ENCODE assay signal across 17 cellular contexts in genomic region chr14:61460063-61460462, GRCh38.
A peak's percentile ranks its signal among the peaks of the same experiment; 100 is the strongest.
DNase-seq lines count a peak whose midpoint lies in the region; ATAC-seq and TF ChIP-seq lines count a peak whose summit lies in the region.
"Had no signal": no experiment of that assay in that cellular context is flagged by ENCODE, and none has a peak within 500 bp of the region (broad histone marks: within the 10 kb centered on the region; RNA-seq: fewer than 3 reads in every experiment).

No MANE protein-coding gene starts in this region.

- H3K4me2 ChIP-seq in DND-41 (ENCODE audit: insufficient read depth, low read length) (no peak overlapping the region), Karpas-422 (ENCODE audit: low read depth, low read length, poor library complexity, severe bottlenecking) (no peak overlapping the region)

- no peak overlapping the region for H3K9ac ChIP-seq in DND-41 (ENCODE audit: low read depth, low read length)
- no peak overlapping the region for H3K9ac ChIP-seq in Karpas-422 (ENCODE audit: low read length)

- H3K36me3 ChIP-seq in DND-41 (ENCODE audit: insufficient read depth, low read length) (peaks cover 92% of the 10 kb centered on the region), Karpas-422 (ENCODE audit: insufficient read depth, low read length) (no peaks in the 10 kb centered on the region)
- H3K36me3 ChIP-seq in naive thymus-derived CD4-positive, alpha-beta T cell (ENCODE audit: control insufficient read depth in 2 of 3, insufficient read depth in 3 of 3, low read length in 3 of 3), result peaks cover 26 to 78% (median 37%) of the 10 kb centered on the region in 3 experiments

- H3K4me1 Mint-ChIP-seq in activated T-cell treated with anti-CD3 and anti-CD28 coated beads, Interleukin-2, amount 50 U/mL, for 72 hours (ENCODE audit: low read depth), result peaks cover 68% of the 10 kb centered on the region
- H3K4me1 Mint-ChIP-seq in activated T-cell treated with anti-CD3 and anti-CD28 coated beads, Interleukin-2, amount 50 U/mL, for 4 hours (ENCODE audit: low read depth), result peaks cover 73% of the 10 kb centered on the region
- peaks cover 51% of the 10 kb centered on the region for H3K4me1 Mint-ChIP-seq in activated T-helper 2 cell treated with anti-CD3 and anti-CD28 coated beads, Interferon-gamma antibody, Interleukin-2, Interleukin-4, amounts not matched to agents 10 μg/mL and 5 μg/mL and 100 μg/mL, durations not matched to agents 14 hours and 24 hours and 36 hours (ENCODE audit: low read depth)
- peaks cover 41 to 91% (median 83%) of the 10 kb centered on the region in 7 donors for H3K4me1 Mint-ChIP-seq in naive thymus-derived CD4-positive, alpha-beta T cell

- peaks cover 31% of the 10 kb centered on the region for H3K4me1 ChIP-seq in DND-41 (ENCODE audit: insufficient read depth, low read length)
- peaks cover 25 to 36% of the 10 kb centered on the region in 2 donors for H3K4me1 ChIP-seq in naive thymus-derived CD4-positive, alpha-beta T cell (ENCODE audit: control insufficient read depth in 2 of 2, insufficient read depth in 2 of 2, low read length in 2 of 2)
- H3K4me1 ChIP-seq in Karpas-422 (ENCODE audit: low read length), result peaks cover 31% of the 10 kb centered on the region

- H3K27ac ChIP-seq in DND-41 (ENCODE audit: low read length) (peak overlapping the region; percentile 66; the same call in 1 of the 2 replicates), Karpas-422 (ENCODE audit: low read length) (no peak overlapping the region)
- no peak overlapping the region for H3K27ac ChIP-seq in naive thymus-derived CD4-positive, alpha-beta T cell (ENCODE audit: low read depth, low read length)
- H3K27ac ChIP-seq: HL-60 had no signal

- peak overlapping the region; percentile 7 for H3K27ac Mint-ChIP-seq in activated T-cell treated with anti-CD3 and anti-CD28 coated beads, Interleukin-2, amount 50 U/mL, for 72 hours
- H3K27ac Mint-ChIP-seq in activated T-helper 2 cell treated with anti-CD3 and anti-CD28 coated beads, Interferon-gamma antibody, Interleukin-2, Interleukin-4, amounts not matched to agents 10 μg/mL and 5 μg/mL and 100 μg/mL, durations not matched to agents 14 hours and 24 hours and 36 hours, result peak overlapping the region; percentile 18
- H3K27ac Mint-ChIP-seq in naive thymus-derived CD4-positive, alpha-beta T cell, result peak overlapping the region in 7 of 9 donors; percentile 5 to 94 (median 86)

- TF ChIP-seq CTCF in DND-41 (IDR thresholded peaks at IDR 0.05; ENCODE audit: borderline replicate concordance, extremely low read depth, low read length, poor library complexity, severe bottlenecking), result no peak

- POLR2A ChIA-PET in naive thymus-derived CD4-positive, alpha-beta T cell (lab: Charles Lee), result interaction anchor here (0.7 to 1.1 kb wide), 3 partner anchors 122 to 251 kb away, joined by 3 read pairs; no protein-coding TSS in a partner anchor

- H3K9me2 ChIP-seq in Karpas-422 (replicated peaks; ENCODE audit: insufficient read depth, low read length), result no peaks in the 10 kb centered on the region

- peaks cover 5% of the 10 kb centered on the region in 2 donors for H3K9me3 Mint-ChIP-seq in activated T-cell treated with anti-CD3 and anti-CD28 coated beads, Interleukin-2, amount 50 U/mL, for 72 hours
- peaks cover 3% of the 10 kb centered on the region for H3K9me3 Mint-ChIP-seq in activated T-cell treated with anti-CD3 and anti-CD28 coated beads, Interleukin-2, amount 50 U/mL, for 4 hours
- peaks cover 16% of the 10 kb centered on the region for H3K9me3 Mint-ChIP-seq in activated T-helper 2 cell treated with anti-CD3 and anti-CD28 coated beads, Interferon-gamma antibody, Interleukin-2, Interleukin-4, amounts not matched to agents 10 μg/mL and 5 μg/mL and 100 μg/mL, durations not matched to agents 14 hours and 24 hours and 36 hours
- H3K9me3 Mint-ChIP-seq in naive thymus-derived CD4-positive, alpha-beta T cell, result peaks cover 0 to 10% (median 3%) of the 10 kb centered on the region in 11 donors

- H3K79me2 ChIP-seq in DND-41 (ENCODE audit: insufficient read depth, low read length) (peaks cover 61% of the 10 kb centered on the region), Karpas-422 (ENCODE audit: low read length) (no peaks in the 10 kb centered on the region)

- intact Hi-C loops in activated T-helper 2 cell treated with anti-CD3 and anti-CD28 coated beads, Interferon-gamma antibody, Interleukin-2, Interleukin-4, amounts not matched to agents 10 μg/mL and 5 μg/mL and 100 μg/mL, durations not matched to agents 14 hours and 24 hours and 36 hours (cut with micrococcal nuclease), result loop anchor here (2.0 kb wide), 1 partner anchor 667 kb away; no protein-coding TSS in a partner anchor
- intact Hi-C loops in naive thymus-derived CD4-positive, alpha-beta T cell (cut with micrococcal nuclease), result loop anchor here (5.0 kb wide), 1 partner anchor 667 kb away; no protein-coding TSS in a partner anchor

- no peak overlapping the region for H3K4me3 Mint-ChIP-seq in activated T-cell treated with anti-CD3 and anti-CD28 coated beads, Interleukin-2, amount 50 U/mL, for 72 hours
- no peak overlapping the region for H3K4me3 Mint-ChIP-seq in activated T-cell treated with anti-CD3 and anti-CD28 coated beads, Interleukin-2, amount 50 U/mL, for 4 hours
- H3K4me3 Mint-ChIP-seq in activated T-helper 2 cell treated with anti-CD3 and anti-CD28 coated beads, Interferon-gamma antibody, Interleukin-2, Interleukin-4, amounts not matched to agents 10 μg/mL and 5 μg/mL and 100 μg/mL, durations not matched to agents 14 hours and 24 hours and 36 hours (ENCODE audit: low read depth), result no peak overlapping the region
- peak overlapping the region in 1 of 10 donors; percentile 27 for H3K4me3 Mint-ChIP-seq in naive thymus-derived CD4-positive, alpha-beta T cell

- H3K9me3 ChIP-seq in DND-41 (ENCODE audit: insufficient read depth, low read length, severe bottlenecking), result no peaks in the 10 kb centered on the region
- H3K9me3 ChIP-seq in naive thymus-derived CD4-positive, alpha-beta T cell (ENCODE audit: control insufficient read depth in 2 of 3, low read length in 3 of 3), result no peaks in the 10 kb centered on the region
- no peaks in the 10 kb centered on the region for H3K9me3 ChIP-seq in Karpas-422 (ENCODE audit: low read length)

- DNase-seq in activated T-cell treated with anti-CD3 and anti-CD28 coated beads, Interleukin-2, amount 50 U/mL, for 72 hours, result no peak
- DNase-seq in activated T-cell treated with anti-CD3 and anti-CD28 coated beads, Interleukin-2, amount 50 U/mL, for 4 hours, result no peak
- DNase-seq in DND-41, result no peak
- DNase-seq in activated T-helper 2 cell treated with anti-CD3 and anti-CD28 coated beads, Interferon-gamma antibody, Interleukin-2, Interleukin-4, amounts not matched to agents 10 μg/mL and 5 μg/mL and 100 μg/mL, durations not matched to agents 14 hours and 24 hours and 36 hours (ENCODE audit: low spot score), result no peak
- no peak for DNase-seq in naive thymus-derived CD4-positive, alpha-beta T cell
- no peak for DNase-seq in Karpas-422
- DNase-seq: ACHN; DMS153; KBM-7; NCI-H1092; NCI-H2107; NCI-H226; NCI-H69; NK-92 treated with Interleukin-12 subunit alpha and Interleukin-12 subunit beta, amount 100 ng/mL, for 24 hours; OCI-M1 had no signal

- no peaks in the 10 kb centered on the region for H3K27me3 ChIP-seq in DND-41 (ENCODE audit: insufficient read depth, low read length, poor library complexity)
- no peaks in the 10 kb centered on the region for H3K27me3 ChIP-seq in naive thymus-derived CD4-positive, alpha-beta T cell (ENCODE audit: control insufficient read depth in 2 of 2, insufficient read depth in 2 of 2, low read length in 2 of 2)
- H3K27me3 ChIP-seq in Karpas-422 (ENCODE audit: low read length), result no peaks in the 10 kb centered on the region

- H3K27me3 Mint-ChIP-seq in activated T-cell treated with anti-CD3 and anti-CD28 coated beads, Interleukin-2, amount 50 U/mL, for 72 hours (ENCODE audit: low read depth), result no peaks in the 10 kb centered on the region
- no peaks in the 10 kb centered on the region for H3K27me3 Mint-ChIP-seq in activated T-cell treated with anti-CD3 and anti-CD28 coated beads, Interleukin-2, amount 50 U/mL, for 4 hours (ENCODE audit: low read depth)
- no peaks in the 10 kb centered on the region for H3K27me3 Mint-ChIP-seq in activated T-helper 2 cell treated with anti-CD3 and anti-CD28 coated beads, Interferon-gamma antibody, Interleukin-2, Interleukin-4, amounts not matched to agents 10 μg/mL and 5 μg/mL and 100 μg/mL, durations not matched to agents 14 hours and 24 hours and 36 hours (ENCODE audit: low read depth)
- no peaks in the 10 kb centered on the region for H3K27me3 Mint-ChIP-seq in naive thymus-derived CD4-positive, alpha-beta T cell

- no peak overlapping the region for H2AFZ ChIP-seq in DND-41 (ENCODE audit: low read depth, low read length)
- no peak overlapping the region for H2AFZ ChIP-seq in Karpas-422 (ENCODE audit: low read length)

- H4K20me1 ChIP-seq in DND-41 (ENCODE audit: insufficient read depth, low read length) (0 out of 2 replicates have a peak, but pooled peaks cover 4% of the 10 kb centered on the region), Karpas-422 (ENCODE audit: insufficient read depth, low read depth, low read length) (0 out of 2 replicates have a peak, but pooled peaks cover 2% of the 10 kb centered on the region)

- H3K36me3 Mint-ChIP-seq in activated T-cell treated with anti-CD3 and anti-CD28 coated beads, Interleukin-2, amount 50 U/mL, for 72 hours (ENCODE audit: insufficient read depth in 2 of 2), result peaks cover 42 to 65% of the 10 kb centered on the region in 2 donors
- peaks cover 69% of the 10 kb centered on the region for H3K36me3 Mint-ChIP-seq in activated T-cell treated with anti-CD3 and anti-CD28 coated beads, Interleukin-2, amount 50 U/mL, for 4 hours (ENCODE audit: insufficient read depth)
- H3K36me3 Mint-ChIP-seq in activated T-helper 2 cell treated with anti-CD3 and anti-CD28 coated beads, Interferon-gamma antibody, Interleukin-2, Interleukin-4, amounts not matched to agents 10 μg/mL and 5 μg/mL and 100 μg/mL, durations not matched to agents 14 hours and 24 hours and 36 hours (ENCODE audit: low read depth), result peaks cover 88% of the 10 kb centered on the region
- peaks cover 38 to 79% (median 71%) of the 10 kb centered on the region in 5 donors for H3K36me3 Mint-ChIP-seq in naive thymus-derived CD4-positive, alpha-beta T cell

- no peak overlapping the region for H3K4me3 ChIP-seq in DND-41 (ENCODE audit: low read depth in 1 of 2, low read length in 2 of 2)
- no peak overlapping the region for H3K4me3 ChIP-seq in naive thymus-derived CD4-positive, alpha-beta T cell (ENCODE audit: low read length)
- no peak overlapping the region for H3K4me3 ChIP-seq in Karpas-422 (ENCODE audit: low read length)

- ATAC-seq in activated T-cell treated with anti-CD3 and anti-CD28 coated beads, Interleukin-2, amount 50 U/mL, for 72 hours (replicated peaks in 1 of 2), result no peak
- ATAC-seq in activated T-cell treated with anti-CD3 and anti-CD28 coated beads, Interleukin-2, amount 50 U/mL, for 4 hours, result no peak
- ATAC-seq in DND-41 (ENCODE audit: insufficient read depth, low read depth) (no peak), GM18858 (IDR thresholded peaks at IDR 0.05; ENCODE audit: unreplicated experiment) (no peak)
- no peak for ATAC-seq in naive thymus-derived CD4-positive, alpha-beta T cell

- CTCF ChIA-PET in naive thymus-derived CD4-positive, alpha-beta T cell (lab: Charles Lee), result interaction anchor here (0.6 to 3.5 kb wide), 8 partner anchors 11 to 377 kb away, joined by 3 to 35 read pairs (median 6); no protein-coding TSS in a partner anchor

Comparison
In these comparisons a context has a peak if more than half of its experiments do, and no peak if none do; other contexts are left out.
1. H3K27ac Mint-ChIP-seq: peak in every context shown above with its lines; median percentile 86 in naive thymus-derived CD4-positive, alpha-beta T cell; 18 in activated T-helper 2 cell treated with anti-CD3 and anti-CD28 coated beads, Interferon-gamma antibody, Interleukin-2, Interleukin-4, amounts not matched to agents 10 μg/mL and 5 μg/mL and 100 μg/mL, durations not matched to agents 14 hours and 24 hours and 36 hours; 7 in activated T-cell treated with anti-CD3 and anti-CD28 coated beads, Interleukin-2, amount 50 U/mL, for 72 hours.